In the genomic region with DNA sequence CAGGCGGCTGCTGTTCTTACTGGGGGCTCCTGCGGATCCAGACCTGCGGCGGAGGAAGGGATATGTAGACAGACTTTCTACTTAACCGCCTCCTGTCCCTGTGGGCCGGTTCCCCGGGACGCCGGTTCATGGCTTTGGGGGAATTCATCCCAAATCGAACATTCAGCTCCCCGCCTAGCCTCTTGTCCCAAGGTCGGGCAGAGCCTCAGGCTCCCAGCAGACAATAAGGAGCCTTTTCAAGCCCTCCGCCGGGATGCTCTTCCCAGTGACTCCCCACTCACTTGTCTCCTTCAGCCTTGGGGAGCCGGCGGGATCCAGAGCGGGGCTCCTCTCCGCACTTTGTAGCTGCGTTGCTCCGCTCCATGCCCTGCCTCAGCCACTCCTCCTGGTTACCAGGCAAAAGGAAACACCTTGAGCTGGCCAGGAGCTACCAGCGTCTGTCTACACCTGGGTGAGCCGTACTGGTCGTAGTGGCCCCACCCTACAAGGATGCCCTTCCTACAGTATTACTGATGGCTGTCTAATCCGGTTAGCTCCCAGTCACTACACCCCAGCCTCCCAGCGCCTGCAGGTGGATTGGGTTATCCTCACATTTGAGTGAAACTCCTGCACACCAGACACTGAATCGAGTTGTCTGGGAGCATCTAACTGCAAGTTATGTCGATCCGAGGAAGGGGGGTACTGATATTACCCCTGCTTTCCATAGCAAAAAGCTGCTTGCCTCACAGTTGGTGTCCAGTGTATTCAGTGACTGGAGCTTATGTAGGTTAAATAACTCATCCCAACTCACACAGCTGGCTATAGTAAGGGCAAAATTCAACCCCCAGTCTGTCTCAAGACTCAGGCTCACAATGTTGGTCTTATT, we compare ENCODE assay signal across 8 cellular contexts. TPM values are rescaled to one million over a fixed set of nuclear protein-coding genes. Genes with fewer than 3 reads are reported as not detected.
A peak's percentile ranks its signal among the peaks of the same experiment; 100 is the strongest.
DNase-seq lines count a peak whose midpoint lies in the region; ATAC-seq and TF ChIP-seq lines count a peak whose summit lies in the region.

A gene with protein sequence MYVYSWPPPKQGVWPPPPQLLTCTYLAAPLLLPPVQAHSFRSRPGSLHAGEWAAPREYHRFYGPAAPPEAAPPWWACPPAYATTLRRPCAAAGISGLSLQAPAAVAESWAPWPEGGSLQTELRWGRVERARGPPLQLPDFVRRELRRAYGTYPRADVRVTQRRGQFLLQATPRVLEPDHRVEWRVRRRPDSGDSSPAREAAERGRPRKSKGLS (minus strand): TSS at position 439 of the 865 bp plus-strand sequence. CDS start 450 bp downstream, outside the sequence.

- CTCF ChIA-PET in activated B cell treated with CpG ODN at 0.5 μM for 24 hours (lab: Charles Lee), result interaction anchor here (1.0 to 2.1 kb wide), 4 partner anchors 16 to 221 kb away, joined by 3 to 10 read pairs (median 4); a partner anchor contains a TSS

- peaks cover 59% of the 10 kb centered on the region for H3K36me3 Mint-ChIP-seq in activated T-cell treated with anti-CD3 and anti-CD28 coated beads, Interleukin-2, amount 50 U/mL, for 24 hours (ENCODE audit: low read depth)
- H3K36me3 Mint-ChIP-seq in activated B cell treated with CpG ODN at 0.5 μM for 24 hours (ENCODE audit: low read depth), result peaks cover 24% of the 10 kb centered on the region

- no peak for ATAC-seq in activated B cell treated with CpG ODN at 0.5 μM for 24 hours (ENCODE audit: low read depth)
- ATAC-seq in right cardiac atrium, result peak; percentile 1 to 6
- ATAC-seq in HG02588 (IDR thresholded peaks at IDR 0.05; ENCODE audit: unreplicated experiment), result no peak

- H3K27ac Mint-ChIP-seq in activated T-cell treated with anti-CD3 and anti-CD28 coated beads, Interleukin-2, amount 50 U/mL, for 24 hours, result peak within 1 kb of the TSS; percentile 97
- peak within 1 kb of the TSS; percentile 75 for H3K27ac Mint-ChIP-seq in activated B cell treated with CpG ODN at 0.5 μM for 24 hours

- no peaks in the 10 kb centered on the region for H3K27me3 ChIP-seq in right cardiac atrium (ENCODE audit: control insufficient read depth, insufficient read depth)

- peaks cover 3% of the 10 kb centered on the region for H3K4me1 ChIP-seq in right cardiac atrium (ENCODE audit: control insufficient read depth, insufficient read depth, low read length)

- POLR2A ChIA-PET in activated B cell treated with CpG ODN at 0.5 μM for 24 hours (lab: Charles Lee), result interaction anchor here (0.6 to 6.2 kb wide), 17 partner anchors 10 to 629 kb away, joined by 3 to 104 read pairs (median 9); a partner anchor contains a TSS

- H3K9me3 ChIP-seq in right cardiac atrium (ENCODE audit: control insufficient read depth, low read length), result no peaks in the 10 kb centered on the region

- intact Hi-C loops in activated B cell treated with CpG ODN at 0.5 μM for 24 hours (cut with micrococcal nuclease), result no loop called here
- intact Hi-C loops in right cardiac atrium (cut with DNase I), result no loop called here

- H3K4me3 Mint-ChIP-seq in activated T-cell treated with anti-CD3 and anti-CD28 coated beads, Interleukin-2, amount 50 U/mL, for 24 hours, result peak within 1 kb of the TSS; percentile 94
- peak within 1 kb of the TSS; percentile 79 for H3K4me3 Mint-ChIP-seq in activated B cell treated with CpG ODN at 0.5 μM for 24 hours

- no peaks in the 10 kb centered on the region for H3K9me3 Mint-ChIP-seq in activated T-cell treated with anti-CD3 and anti-CD28 coated beads, Interleukin-2, amount 50 U/mL, for 24 hours
- no peaks in the 10 kb centered on the region for H3K9me3 Mint-ChIP-seq in activated B cell treated with CpG ODN at 0.5 μM for 24 hours

- WGBS in right cardiac atrium, result 31% methylated on average over 28 of the region's 28 CpGs

- H3K4me3 ChIP-seq in right cardiac atrium (ENCODE audit: low read length) (peak within 1 kb of the TSS; percentile 87), skin epidermis (peak within 1 kb of the TSS; percentile 57 to 89 (median 79))

- peak within 1 kb of the TSS; percentile 91 for H3K27ac ChIP-seq in right cardiac atrium (ENCODE audit: low read length)
- peak within 1 kb of the TSS; percentile 47 to 98 (median 88) for H3K27ac ChIP-seq in skin epidermis

- DNase-seq in activated T-cell treated with anti-CD3 and anti-CD28 coated beads, Interleukin-2, amount 50 U/mL, for 24 hours, result no peak
- DNase-seq in activated T-cell treated with anti-CD3 and anti-CD28 coated beads, Interleukin-2, amount 50 U/mL, for 1 hour, result no peak
- no peak for DNase-seq in activated B cell treated with CpG ODN at 0.5 μM for 24 hours
- peak in 1 of 3 donors; percentile 53 for DNase-seq in right cardiac atrium
- no peak for DNase-seq in activated CD4-positive, CD25-positive, alpha-beta regulatory T cell (lab: John Stamatoyannopoulos, UW)
- DNase-seq in cerebellum (ENCODE audit: low spot score), result no peak

- TF ChIP-seq CTCF in activated B cell treated with CpG ODN at 0.5 μM for 24 hours (IDR thresholded peaks at IDR 0.05), result no peak

- no peaks in the 10 kb centered on the region for H3K27me3 Mint-ChIP-seq in activated T-cell treated with anti-CD3 and anti-CD28 coated beads, Interleukin-2, amount 50 U/mL, for 24 hours
- H3K27me3 Mint-ChIP-seq in activated B cell treated with CpG ODN at 0.5 μM for 24 hours, result no peaks in the 10 kb centered on the region

- peaks cover 35% of the 10 kb centered on the region for H3K4me1 Mint-ChIP-seq in activated T-cell treated with anti-CD3 and anti-CD28 coated beads, Interleukin-2, amount 50 U/mL, for 24 hours (ENCODE audit: low read depth)
- peaks cover 24% of the 10 kb centered on the region for H3K4me1 Mint-ChIP-seq in activated B cell treated with CpG ODN at 0.5 μM for 24 hours

RNA-seq across cellular contexts. Expression of the gene that starts here (rescaled TPM):
- total RNA-seq in activated B cell treated with CpG ODN at 0.5 μM for 24 hours, result 0.35 and 0.51 TPM in 2 replicates
- not detected for total RNA-seq in right cardiac atrium
- 0.09 TPM for polyA plus RNA-seq in right cardiac atrium
- total RNA-seq in cerebellum, result not detected

Comparison
In these comparisons a context has a peak if more than half of its experiments do, and no peak if none do; other contexts are left out.
1. Peak in ATAC-seq, H3K4me3 ChIP-seq and H3K27ac ChIP-seq in right cardiac atrium; RNA of the gene not detected or under 1 TPM.